9 cellular contexts compared by ENCODE assay signal in the genomic region with DNA sequence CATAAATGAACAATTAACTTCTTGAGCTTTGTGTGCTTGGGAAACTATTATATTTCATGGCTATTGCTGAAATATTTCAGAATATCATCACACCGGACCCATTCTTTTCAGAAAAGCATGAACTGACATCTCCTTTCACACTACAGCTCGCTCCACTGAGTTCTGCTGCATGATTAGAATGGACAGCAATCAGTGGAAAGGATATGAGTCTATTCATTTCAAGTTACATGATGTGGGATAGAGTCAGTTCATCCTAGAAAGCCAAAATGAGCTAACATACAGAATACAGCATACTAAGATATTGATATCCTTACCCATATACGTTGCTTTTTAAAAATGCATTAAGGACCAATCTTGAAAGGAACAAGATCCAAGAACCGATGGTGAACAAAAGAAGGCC. TPM values are rescaled to one million over a fixed set of nuclear protein-coding genes. Genes with fewer than 3 reads are reported as not detected.
DNase-seq lines count a peak whose midpoint lies in the region; ATAC-seq and TF ChIP-seq lines count a peak whose summit lies in the region.
"Had no signal": no experiment of that assay in that cellular context is flagged by ENCODE, and none has a peak within 500 bp of the region (broad histone marks: within the 10 kb centered on the region; RNA-seq: fewer than 3 reads in every experiment).

No MANE protein-coding gene starts in this region.

- DNase-seq in Caco-2 (no peak), PC-9 (no peak), esophagus muscularis mucosa (ENCODE audit: extremely low spot score) (no peak), middle frontal gyrus (ENCODE audit: extremely low spot score, low spot score) (no peak), NCI-H524 treated with DMSO at 0.1 percent for 48 hours (lab: John Stamatoyannopoulos, UW) (no peak), HEK293T (ENCODE audit: extremely low spot score) (no peak)
- DNase-seq: stimulated activated naive CD8-positive, alpha-beta T cell treated with anti-CD3 and anti-CD28 coated beads, Interleukin-15, amount 100 ng/mL, for 72 hours had no signal

- 68% methylated on average over 4 of the region's 4 CpGs for WGBS in esophagus muscularis mucosa

- TF ChIP-seq EP300 in esophagus muscularis mucosa (IDR thresholded peaks at IDR 0.05) = no peak

- CTCF ChIA-PET in Caco-2 (lab: Charles Lee) (interaction anchor here (1.0 kb wide), 1 partner anchor 40 kb away, joined by 4 read pairs; no protein-coding TSS in a partner anchor), PC-9 (lab: Charles Lee) (interaction anchor here (0.6 to 1.3 kb wide), 4 partner anchors 39 to 211 kb away, joined by 3 to 5 read pairs (median 3); no protein-coding TSS in a partner anchor), HEK293T (lab: Yijun Ruan, JAX) (interaction anchor here (0.5 to 1.9 kb wide), 8 partner anchors 9 to 438 kb away, joined by 3 to 6 read pairs (median 4); no protein-coding TSS in a partner anchor)

- H3K4me2 ChIP-seq in PC-9 = peak overlapping the region; percentile 72

- H3K4me3 ChIP-seq in Caco-2 (ENCODE audit: low read depth, low read length) = peak overlapping the region; percentile 86
- H3K4me3 ChIP-seq in PC-9 = peak overlapping the region; percentile 46
- H3K4me3 ChIP-seq in esophagus muscularis mucosa = no peak overlapping the region
- H3K4me3 ChIP-seq in rectal smooth muscle tissue (ENCODE audit: low read length) = no peak overlapping the region

- H3K36me3 ChIP-seq in Caco-2 (ENCODE audit: control insufficient read depth, insufficient read depth, low read length) = peaks cover 2% of the 10 kb centered on the region; the same call in 1 of the 2 replicates
- H3K36me3 ChIP-seq in PC-9 (ENCODE audit: low read depth) = no peaks in the 10 kb centered on the region
- H3K36me3 ChIP-seq in esophagus muscularis mucosa = peaks cover 0 to 7% (median 2%) of the 10 kb centered on the region in 4 donors
- H3K36me3 ChIP-seq in rectal smooth muscle tissue (ENCODE audit: control insufficient read depth, insufficient read depth, low read length) = no peaks in the 10 kb centered on the region

- H3K27ac ChIP-seq in PC-9 = peak overlapping the region; percentile 68
- H3K27ac ChIP-seq in esophagus muscularis mucosa (replicated peaks in 1 of 4) = peak overlapping the region; percentile 89 to 90 (median 89)
- peak overlapping the region; percentile 62 for H3K27ac ChIP-seq in rectal smooth muscle tissue (ENCODE audit: low read depth, low read length)

- peaks cover 43% of the 10 kb centered on the region for H3K4me1 ChIP-seq in Caco-2
- H3K4me1 ChIP-seq in PC-9 (replicated peaks; ENCODE audit: insufficient read depth) = peaks cover 44% of the 10 kb centered on the region
- peaks cover 33 to 47% (median 46%) of the 10 kb centered on the region in 4 donors for H3K4me1 ChIP-seq in esophagus muscularis mucosa
- H3K4me1 ChIP-seq in rectal smooth muscle tissue (ENCODE audit: control insufficient read depth, insufficient read depth, low read length) = peaks cover 31% of the 10 kb centered on the region

- BruUV-seq in Caco-2 (replicated peaks; lab: Mats Ljungman, UMichigan) (no TSS peak), PC-9 (replicated peaks; lab: Mats Ljungman, UMichigan) (no TSS peak)

- peaks cover 10% of the 10 kb centered on the region for H3K36me3 Mint-ChIP-seq in Caco-2 (ENCODE audit: insufficient read depth, unreplicated experiment)

- H3K27ac Mint-ChIP-seq in Caco-2 (ENCODE audit: unreplicated experiment) = peak overlapping the region; percentile 78
- H3K27ac Mint-ChIP-seq: stimulated activated naive CD8-positive, alpha-beta T cell treated with anti-CD3 and anti-CD28 coated beads, Interleukin-15, amount 100 ng/mL, for 72 hours had no signal

- no peak for TF ChIP-seq POLR2A in esophagus muscularis mucosa (IDR thresholded peaks at IDR 0.05; ENCODE audit: low read depth)

- no peak overlapping the region for H3K9ac ChIP-seq in rectal smooth muscle tissue (ENCODE audit: low read length)

- no peaks in the 10 kb centered on the region for H3K9me2 ChIP-seq in PC-9 (ENCODE audit: insufficient read depth)

- H3K27me3 Mint-ChIP-seq in Caco-2 (ENCODE audit: insufficient read depth, unreplicated experiment) = no peaks in the 10 kb centered on the region

- POLR2A ChIA-PET in Caco-2 (lab: Charles Lee) = no interaction called here
- POLR2A ChIA-PET in PC-9 (lab: Charles Lee; ENCODE audit: unreplicated experiment) = no interaction called here
- POLR2A ChIA-PET in HEK293T (lab: Yijun Ruan, JAX) = interaction anchor here (1.5 kb wide), 1 partner anchor 57 kb away, joined by 3 read pairs; a partner anchor contains a TSS

- peaks cover 23% of the 10 kb centered on the region for H3K4me1 Mint-ChIP-seq in Caco-2 (ENCODE audit: low read depth, unreplicated experiment)

- no peak for ATAC-seq in GM18517 (IDR thresholded peaks at IDR 0.05; ENCODE audit: unreplicated experiment)

- peaks cover 20% of the 10 kb centered on the region for H3F3A ChIP-seq in PC-9 (ENCODE audit: insufficient read depth, low read depth)

- peak overlapping the region; percentile 92 for H3K4me3 Mint-ChIP-seq in Caco-2 (ENCODE audit: unreplicated experiment)

- intact Hi-C loops in Caco-2 (cut with micrococcal nuclease; ENCODE audit: unreplicated experiment) = loop anchor here (2.0 kb wide), 1 partner anchor 54 kb away; no protein-coding TSS in a partner anchor
- intact Hi-C loops in PC-9 (cut with micrococcal nuclease; ENCODE audit: unreplicated experiment) = loop anchor here (2.0 to 10.0 kb wide), 3 partner anchors 330 to 750 kb away; a partner anchor contains a TSS
- intact Hi-C loops in esophagus muscularis mucosa (cut with DNase I) = no loop called here

- no peaks in the 10 kb centered on the region for H3K9me3 Mint-ChIP-seq in Caco-2 (ENCODE audit: unreplicated experiment)
- H3K9me3 Mint-ChIP-seq: stimulated activated naive CD8-positive, alpha-beta T cell treated with anti-CD3 and anti-CD28 coated beads, Interleukin-15, amount 100 ng/mL, for 72 hours had no signal

- H3K9me3 ChIP-seq in Caco-2 (no peaks in the 10 kb centered on the region), PC-9 (ENCODE audit: insufficient read depth, low read depth) (no peaks in the 10 kb centered on the region), esophagus muscularis mucosa (no peaks in the 10 kb centered on the region)

- H2AFZ ChIP-seq in PC-9 = no peak overlapping the region

- TF ChIP-seq CTCF in Caco-2 (IDR thresholded peaks at IDR 0.05; ENCODE audit: insufficient read depth in 1 of 2, low read depth in 1 of 2, low read length in 1 of 2, severe bottlenecking in 1 of 2, unreplicated experiment in 1 of 2) = no peak
- TF ChIP-seq CTCF in PC-9 (conservative IDR thresholded peaks at IDR 0.05) = no peak
- no peak for TF ChIP-seq CTCF in esophagus muscularis mucosa (IDR thresholded peaks at IDR 0.05)

- H3K79me2 ChIP-seq in PC-9 (ENCODE audit: low read depth) = peaks cover 11% of the 10 kb centered on the region

- H4K20me1 ChIP-seq in PC-9 (ENCODE audit: insufficient read depth) = peaks cover 5% of the 10 kb centered on the region

- H3K27me3 ChIP-seq in Caco-2 (replicated peaks; ENCODE audit: control insufficient read depth, insufficient read depth, low read length) = no peaks in the 10 kb centered on the region
- H3K27me3 ChIP-seq in PC-9 (ENCODE audit: insufficient read depth, low read depth) = no peaks in the 10 kb centered on the region
- no peaks in the 10 kb centered on the region for H3K27me3 ChIP-seq in esophagus muscularis mucosa
- H3K27me3 ChIP-seq in rectal smooth muscle tissue (ENCODE audit: control insufficient read depth, insufficient read depth, low read length) = no peaks in the 10 kb centered on the region

TF ChIP-seq in HEK293T, 16 proteins besides CTCF, POLR2A, EP300 and RAD21:
- no peak for TF ChIP-seq LEF1 (IDR thresholded peaks at IDR 0.05; ENCODE audit: borderline replicate concordance)
- TF ChIP-seq ARNT (IDR thresholded peaks at IDR 0.05) = no peak
- TF ChIP-seq L3MBTL2 (conservative IDR thresholded peaks at IDR 0.05) = no peak
- no peak for TF ChIP-seq BHLHE40 (IDR thresholded peaks at IDR 0.05; ENCODE audit: borderline replicate concordance)
- TF ChIP-seq SP1 (IDR thresholded peaks at IDR 0.05) = no peak
- no peak for TF ChIP-seq FOXM1 (IDR thresholded peaks at IDR 0.05; ENCODE audit: borderline replicate concordance)
- TF ChIP-seq SUZ12 (IDR thresholded peaks at IDR 0.05) = no peak
- TF ChIP-seq FOXA1 (IDR thresholded peaks at IDR 0.05) = no peak
- TF ChIP-seq, protein P1, sequence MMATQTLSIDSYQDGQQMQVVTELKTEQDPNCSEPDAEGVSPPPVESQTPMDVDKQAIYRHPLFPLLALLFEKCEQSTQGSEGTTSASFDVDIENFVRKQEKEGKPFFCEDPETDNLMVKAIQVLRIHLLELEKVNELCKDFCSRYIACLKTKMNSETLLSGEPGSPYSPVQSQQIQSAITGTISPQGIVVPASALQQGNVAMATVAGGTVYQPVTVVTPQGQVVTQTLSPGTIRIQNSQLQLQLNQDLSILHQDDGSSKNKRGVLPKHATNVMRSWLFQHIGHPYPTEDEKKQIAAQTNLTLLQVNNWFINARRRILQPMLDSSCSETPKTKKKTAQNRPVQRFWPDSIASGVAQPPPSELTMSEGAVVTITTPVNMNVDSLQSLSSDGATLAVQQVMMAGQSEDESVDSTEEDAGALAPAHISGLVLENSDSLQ (IDR thresholded peaks at IDR 0.05) = no peak
- TF ChIP-seq CTBP1 (IDR thresholded peaks at IDR 0.05; ENCODE audit: borderline replicate concordance) = no peak
- no peak for TF ChIP-seq NFRKB (IDR thresholded peaks at IDR 0.05)
- TF ChIP-seq TARDBP (IDR thresholded peaks at IDR 0.05) = no peak

RNA-seq across cellular contexts. Expression of a gene that starts 1.1 kb away (rescaled TPM):
- total RNA-seq in Caco-2 (2022) = 13.6 and 13.7 TPM in 2 replicates
- 9.0 and 9.8 TPM in 2 replicates for total RNA-seq in PC-9 (2021)
- 10 to 100 TPM; 25.2 to 43.3 (median 34.7) TPM for total RNA-seq in esophagus muscularis mucosa

RNA-seq across cellular contexts. Expression of a gene that starts 46.4 kb away (rescaled TPM):
- 28.1 and 29.9 TPM in 2 replicates for total RNA-seq in Caco-2 (2022)
- 16.4 and 18.4 TPM in 2 replicates for total RNA-seq in PC-9 (2021)
- 10 to 100 TPM in 2 of 4 donors, 1 to 10 TPM in 2; 9.0 to 11.9 (median 10.0) TPM for total RNA-seq in esophagus muscularis mucosa

RNA-seq across cellular contexts. Expression of a gene that starts 56.4 kb away (rescaled TPM):
- 15.5 and 16.8 TPM in 2 replicates for total RNA-seq in Caco-2 (2022)
- total RNA-seq in PC-9 (2021) = 6.2 and 7.8 TPM in 2 replicates
- total RNA-seq in esophagus muscularis mucosa = 10 to 100 TPM; 11.4 to 13.6 (median 12.0) TPM

Comparison
In these comparisons a context has a peak if more than half of its experiments do, and no peak if none do; other contexts are left out.
1. H3K4me3 ChIP-seq: peak in Caco-2 (single experiment) and PC-9 (single experiment); none in esophagus muscularis mucosa (0 of 4) and rectal smooth muscle tissue (single experiment).
2. Peak in every context shown above with its lines, with median percentiles within 50 percentile points of each other: H3K27ac ChIP-seq.